In the genomic region with DNA sequence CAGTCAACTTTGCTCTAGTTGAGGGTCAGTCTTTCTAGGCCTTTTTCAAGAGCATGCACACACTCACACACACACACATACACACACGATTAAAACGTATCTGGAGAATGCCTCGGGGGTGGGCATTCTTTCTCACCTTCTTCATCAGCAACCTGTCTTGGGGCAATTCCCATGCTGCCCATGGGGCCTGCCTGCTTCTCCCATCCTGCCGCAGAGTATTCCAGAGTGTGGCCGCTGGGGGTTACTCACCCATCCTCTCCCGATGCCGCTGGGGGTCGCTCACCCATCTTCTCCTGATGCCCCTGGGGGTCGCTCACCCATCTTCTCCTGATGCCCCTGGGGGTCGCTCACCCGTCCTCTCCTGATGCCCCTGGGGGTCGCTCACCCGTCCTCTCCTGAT, we compare ENCODE assay signal across 8 cellular contexts. TPM values are rescaled to one million over a fixed set of nuclear protein-coding genes. Genes with fewer than 3 reads are reported as not detected.
"Had no signal": no experiment of that assay in that cellular context is flagged by ENCODE, and none has a peak within 500 bp of the region (broad histone marks: within the 10 kb centered on the region; RNA-seq: fewer than 3 reads in every experiment).

No MANE protein-coding gene starts in this region.

- H3K4me2 ChIP-seq: GM23338 had no signal

- H3K4me3 Mint-ChIP-seq: GM23338, H9 had no signal

- H2AFZ ChIP-seq: GM23338 had no signal

- H3K9me3 Mint-ChIP-seq: GM23338, H9, IgD-negative memory B cell had no signal

- H3K4me3 ChIP-seq: GM23338 had no signal

- DNase-seq: H9, HCEC 1CT had no signal

- H3K27ac Mint-ChIP-seq: GM23338, H9, IgD-negative memory B cell had no signal

- H3K27ac ChIP-seq: HL-60 had no signal

- ATAC-seq: GM23338, HepG2 had no signal

RNA-seq across cellular contexts. Expression of a gene that starts 10.8 kb away (rescaled TPM):
- total RNA-seq: GM23338, H1, H9, HT1080 had no signal
- polyA plus RNA-seq: GM23338, H1, IgD-negative memory B cell had no signal

RNA-seq across cellular contexts. Expression of a gene that starts 52.3 kb away (rescaled TPM):
- polyA plus RNA-seq: IgD-negative memory B cell had no signal

RNA-seq across cellular contexts. Expression of a gene that starts 56.1 kb away (rescaled TPM):
- total RNA-seq: GM23338, H1, H9, HepG2 had no signal
- polyA plus RNA-seq: HepG2, IgD-negative memory B cell had no signal
